ENCODE assay signal across 10 cellular contexts in the genomic region with DNA sequence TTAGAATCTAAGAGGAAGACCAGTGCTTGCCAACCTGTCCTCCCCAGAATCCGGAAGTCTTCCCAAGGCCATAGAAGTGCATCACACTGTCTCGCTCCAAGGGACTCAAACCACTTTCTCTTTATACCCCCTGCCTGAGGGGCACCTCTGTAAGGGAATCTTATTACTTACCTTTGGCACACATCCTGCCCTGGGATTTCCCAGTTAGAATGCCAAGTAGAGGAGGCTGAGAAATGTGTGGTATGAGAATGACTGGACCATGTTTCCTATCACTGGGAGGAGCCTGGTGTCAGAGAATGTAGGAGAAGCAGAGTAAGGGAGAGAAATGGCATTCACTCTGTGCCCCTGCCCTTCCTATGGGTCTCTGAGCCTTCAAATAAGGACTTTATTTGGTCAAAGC.
A peak's percentile ranks its signal among the peaks of the same experiment; 100 is the strongest.
DNase-seq lines count a peak whose midpoint lies in the region; ATAC-seq and TF ChIP-seq lines count a peak whose summit lies in the region.
"Had no signal": no experiment of that assay in that cellular context is flagged by ENCODE, and none has a peak within 500 bp of the region (broad histone marks: within the 10 kb centered on the region; RNA-seq: fewer than 3 reads in every experiment).

No MANE protein-coding gene starts in this region.

- POLR2A ChIA-PET in WTC11 (lab: Charles Lee), result no interaction called here
- POLR2A ChIA-PET in CD4-positive, alpha-beta T cell (lab: Charles Lee), result no interaction called here

- no peaks in the 10 kb centered on the region for H3K27me3 ChIP-seq in foreskin keratinocyte
- no peaks in the 10 kb centered on the region for H3K27me3 ChIP-seq in CD4-positive, alpha-beta T cell (ENCODE audit: control insufficient read depth, insufficient read depth, low read length)

- intact Hi-C loops in CD4-positive, alpha-beta T cell (cut with DNase I, micrococcal nuclease), result no loop called here

- H3K9me3 ChIP-seq in CD4-positive, alpha-beta T cell (ENCODE audit: control insufficient read depth, low read length), result no peaks in the 10 kb centered on the region

- H3K36me3 Mint-ChIP-seq in WTC11, result peaks cover 2% of the 10 kb centered on the region; the same call in 1 of the 2 replicates
- peaks cover 9% of the 10 kb centered on the region for H3K36me3 Mint-ChIP-seq in stimulated activated effector memory CD8-positive, alpha-beta T cell treated with anti-CD3 and anti-CD28 coated beads, Interleukin-12 subunit alpha, Interleukin-12 subunit beta, amount 100 ng/mL, for 72 hours
- H3K36me3 Mint-ChIP-seq in CD4-positive, alpha-beta T cell (ENCODE audit: low read depth), result peaks cover 25% of the 10 kb centered on the region

- CTCF ChIA-PET in WTC11 (lab: Charles Lee), result interaction anchor here (1.5 kb wide), 2 partner anchors 13 to 284 kb away, joined by 3 to 4 read pairs; no protein-coding TSS in a partner anchor
- CTCF ChIA-PET in CD4-positive, alpha-beta T cell (lab: Charles Lee), result no interaction called here

- peaks cover 5% of the 10 kb centered on the region for H3K4me1 ChIP-seq in foreskin keratinocyte

- no peak for TF ChIP-seq CTCF in WTC11 (IDR thresholded peaks at IDR 0.05)
- TF ChIP-seq CTCF in foreskin keratinocyte (conservative IDR thresholded peaks at IDR 0.05), result no peak
- no peak for TF ChIP-seq CTCF in CD4-positive, alpha-beta T cell (IDR thresholded peaks at IDR 0.05)

- peaks cover 11% of the 10 kb centered on the region for H3K4me1 Mint-ChIP-seq in WTC11
- H3K4me1 Mint-ChIP-seq in stimulated activated effector memory CD8-positive, alpha-beta T cell treated with anti-CD3 and anti-CD28 coated beads, Interleukin-12 subunit alpha, Interleukin-12 subunit beta, amount 100 ng/mL, for 72 hours, result peaks cover 8% of the 10 kb centered on the region
- no peaks in the 10 kb centered on the region for H3K4me1 Mint-ChIP-seq in CD4-positive, alpha-beta T cell (ENCODE audit: low read depth)

- no peak overlapping the region for H3K4me3 Mint-ChIP-seq in WTC11
- H3K4me3 Mint-ChIP-seq in stimulated activated effector memory CD8-positive, alpha-beta T cell treated with anti-CD3 and anti-CD28 coated beads, Interleukin-12 subunit alpha, Interleukin-12 subunit beta, amount 100 ng/mL, for 72 hours, result no peak overlapping the region
- no peak overlapping the region for H3K4me3 Mint-ChIP-seq in CD4-positive, alpha-beta T cell

- peak overlapping the region; percentile 46 for H3K27ac Mint-ChIP-seq in WTC11
- H3K27ac Mint-ChIP-seq in stimulated activated effector memory CD8-positive, alpha-beta T cell treated with anti-CD3 and anti-CD28 coated beads, Interleukin-12 subunit alpha, Interleukin-12 subunit beta, amount 100 ng/mL, for 72 hours, result peak overlapping the region; percentile 16
- H3K27ac Mint-ChIP-seq in CD4-positive, alpha-beta T cell, result no peak overlapping the region

- H3K9me3 Mint-ChIP-seq in WTC11, result no peaks in the 10 kb centered on the region
- no peaks in the 10 kb centered on the region for H3K9me3 Mint-ChIP-seq in stimulated activated effector memory CD8-positive, alpha-beta T cell treated with anti-CD3 and anti-CD28 coated beads, Interleukin-12 subunit alpha, Interleukin-12 subunit beta, amount 100 ng/mL, for 72 hours
- no peaks in the 10 kb centered on the region for H3K9me3 Mint-ChIP-seq in CD4-positive, alpha-beta T cell

- ATAC-seq in HG02610 (IDR thresholded peaks at IDR 0.05; ENCODE audit: unreplicated experiment), result peak; percentile 46
- no peak for ATAC-seq in WTC11
- peak; percentile 60 for ATAC-seq in foreskin keratinocyte
- peak; percentile 71 for ATAC-seq in stimulated activated effector memory CD8-positive, alpha-beta T cell treated with anti-CD3 and anti-CD28 coated beads, Interleukin-12 subunit alpha, Interleukin-12 subunit beta, amount 100 ng/mL, for 72 hours
- ATAC-seq in HG02571 (IDR thresholded peaks at IDR 0.05; ENCODE audit: unreplicated experiment), result no peak
- no peak for ATAC-seq in CD4-positive, alpha-beta T cell (ENCODE audit: poor library complexity)

- no peak overlapping the region for H3K27ac ChIP-seq in foreskin keratinocyte
- H3K27ac ChIP-seq in CD4-positive, alpha-beta T cell (ENCODE audit: low read depth, low read length), result no peak overlapping the region

- no peaks in the 10 kb centered on the region for H3K27me3 Mint-ChIP-seq in WTC11 (ENCODE audit: low read depth)
- no peaks in the 10 kb centered on the region for H3K27me3 Mint-ChIP-seq in CD4-positive, alpha-beta T cell

- DNase-seq in WTC11 (ENCODE audit: low spot score) (no peak), foreskin keratinocyte (peak in 1 of 2 donors; percentile 77), COR-L47 (lab: John Stamatoyannopoulos, UW) (no peak)
- DNase-seq in stimulated activated effector memory CD8-positive, alpha-beta T cell treated with anti-CD3 and anti-CD28 coated beads, Interleukin-12 subunit alpha, Interleukin-12 subunit beta, amount 100 ng/mL, for 72 hours (ENCODE audit: low spot score in 2 of 2), result no peak
- DNase-seq in CD4-positive, alpha-beta T cell, result no peak
- DNase-seq: activated CD4-positive, alpha-beta T cell treated with anti-CD3 and anti-CD28 coated beads, Interleukin-2, amount 50 U/mL, for 1 hour; NCI-H1930; SIG-M5 had no signal

TF ChIP-seq in WTC11, 78 proteins besides CTCF, POLR2A, EP300 and RAD21:
- TF ChIP-seq ZNF317 (CRISPR knock-in tag; IDR thresholded peaks at IDR 0.05; ENCODE audit: borderline replicate concordance, low read depth) (no peak), FOXK1 (CRISPR knock-in tag; IDR thresholded peaks at IDR 0.05) (no peak), IRF2 (CRISPR knock-in tag; IDR thresholded peaks at IDR 0.05; ENCODE audit: borderline replicate concordance, low read depth) (no peak), GRHL2 (CRISPR knock-in tag; IDR thresholded peaks at IDR 0.05; ENCODE audit: insufficient replicate concordance, severe bottlenecking) (no peak), ETV6 (CRISPR knock-in tag; IDR thresholded peaks at IDR 0.05) (no peak)
- TF ChIP-seq, protein P1, sequence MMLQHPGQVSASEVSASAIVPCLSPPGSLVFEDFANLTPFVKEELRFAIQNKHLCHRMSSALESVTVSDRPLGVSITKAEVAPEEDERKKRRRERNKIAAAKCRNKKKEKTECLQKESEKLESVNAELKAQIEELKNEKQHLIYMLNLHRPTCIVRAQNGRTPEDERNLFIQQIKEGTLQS (CRISPR knock-in tag; conservative IDR thresholded peaks at IDR 0.05), result no peak

Comparison
In these comparisons a context has a peak if more than half of its experiments do, and no peak if none do; other contexts are left out.
1. ATAC-seq: peak in HG02610 (single experiment), foreskin keratinocyte (single experiment) and stimulated activated effector memory CD8-positive, alpha-beta T cell treated with anti-CD3 and anti-CD28 coated beads, Interleukin-12 subunit alpha, Interleukin-12 subunit beta, amount 100 ng/mL, for 72 hours (single experiment); none in WTC11 (single experiment), HG02571 (single experiment) and CD4-positive, alpha-beta T cell (single experiment).